Comparison of ENCODE assay signal across 1 cellular context in the genomic region with DNA sequence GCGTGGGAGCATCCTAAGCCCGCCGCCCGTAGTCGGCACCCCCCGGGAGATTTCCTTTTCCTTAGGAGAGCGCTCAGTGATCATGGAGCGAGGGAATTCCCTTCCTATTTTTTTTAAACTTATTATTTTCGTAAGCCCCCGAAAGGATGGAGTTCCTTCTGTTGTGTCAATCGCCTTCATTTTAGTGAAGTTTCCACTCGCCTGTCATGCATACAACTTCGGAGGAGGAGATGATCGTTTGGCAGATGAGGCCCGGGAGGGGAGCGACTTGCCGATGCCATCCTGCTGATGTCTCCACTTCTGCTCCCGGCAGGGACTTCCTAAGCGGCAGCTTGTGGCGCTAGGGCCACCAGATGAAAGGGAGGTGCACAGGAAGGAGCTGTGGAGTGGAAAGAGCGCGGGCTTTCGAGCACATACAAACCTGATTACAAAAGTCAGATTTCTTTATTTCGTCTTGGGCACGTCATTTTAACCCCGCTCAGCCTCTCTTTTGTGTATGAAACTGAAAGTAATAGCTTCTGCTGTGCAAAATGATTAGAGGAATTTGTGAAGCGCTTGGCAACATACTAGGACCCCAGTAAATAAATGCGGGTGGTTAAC.
TF ChIP-seq lines count a peak whose summit lies in the region.

A gene with protein sequence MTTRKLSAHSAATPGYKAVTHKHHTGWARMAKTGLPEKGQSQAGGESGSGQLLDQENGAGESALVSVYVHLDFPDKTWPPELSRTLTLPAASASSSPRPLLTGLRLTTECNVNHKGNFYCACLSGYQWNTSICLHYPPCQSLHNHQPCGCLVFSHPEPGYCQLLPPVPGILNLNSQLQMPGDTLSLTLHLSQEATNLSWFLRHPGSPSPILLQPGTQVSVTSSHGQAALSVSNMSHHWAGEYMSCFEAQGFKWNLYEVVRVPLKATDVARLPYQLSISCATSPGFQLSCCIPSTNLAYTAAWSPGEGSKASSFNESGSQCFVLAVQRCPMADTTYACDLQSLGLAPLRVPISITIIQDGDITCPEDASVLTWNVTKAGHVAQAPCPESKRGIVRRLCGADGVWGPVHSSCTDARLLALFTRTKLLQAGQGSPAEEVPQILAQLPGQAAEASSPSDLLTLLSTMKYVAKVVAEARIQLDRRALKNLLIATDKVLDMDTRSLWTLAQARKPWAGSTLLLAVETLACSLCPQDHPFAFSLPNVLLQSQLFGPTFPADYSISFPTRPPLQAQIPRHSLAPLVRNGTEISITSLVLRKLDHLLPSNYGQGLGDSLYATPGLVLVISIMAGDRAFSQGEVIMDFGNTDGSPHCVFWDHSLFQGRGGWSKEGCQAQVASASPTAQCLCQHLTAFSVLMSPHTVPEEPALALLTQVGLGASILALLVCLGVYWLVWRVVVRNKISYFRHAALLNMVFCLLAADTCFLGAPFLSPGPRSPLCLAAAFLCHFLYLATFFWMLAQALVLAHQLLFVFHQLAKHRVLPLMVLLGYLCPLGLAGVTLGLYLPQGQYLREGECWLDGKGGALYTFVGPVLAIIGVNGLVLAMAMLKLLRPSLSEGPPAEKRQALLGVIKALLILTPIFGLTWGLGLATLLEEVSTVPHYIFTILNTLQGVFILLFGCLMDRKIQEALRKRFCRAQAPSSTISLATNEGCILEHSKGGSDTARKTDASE (minus strand): TSS at position 336 of the 600 bp plus-strand sequence. CDS start 555 bp downstream, outside the sequence.

TF ChIP-seq in HepG2, 621 proteins besides CTCF, POLR2A, EP300 and RAD21 (continued from another document):
- TF ChIP-seq ZNF326 (CRISPR knock-in tag; IDR thresholded peaks at IDR 0.05; ENCODE audit: borderline replicate concordance), result no peak
- TF ChIP-seq, protein P1, sequence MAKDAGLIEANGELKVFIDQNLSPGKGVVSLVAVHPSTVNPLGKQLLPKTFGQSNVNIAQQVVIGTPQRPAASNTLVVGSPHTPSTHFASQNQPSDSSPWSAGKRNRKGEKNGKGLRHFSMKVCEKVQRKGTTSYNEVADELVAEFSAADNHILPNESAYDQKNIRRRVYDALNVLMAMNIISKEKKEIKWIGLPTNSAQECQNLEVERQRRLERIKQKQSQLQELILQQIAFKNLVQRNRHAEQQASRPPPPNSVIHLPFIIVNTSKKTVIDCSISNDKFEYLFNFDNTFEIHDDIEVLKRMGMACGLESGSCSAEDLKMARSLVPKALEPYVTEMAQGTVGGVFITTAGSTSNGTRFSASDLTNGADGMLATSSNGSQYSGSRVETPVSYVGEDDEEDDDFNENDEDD (CRISPR knock-in tag; IDR thresholded peaks at IDR 0.05; ENCODE audit: borderline replicate concordance), result no peak
- TF ChIP-seq ZNF335 (CRISPR knock-in tag; IDR thresholded peaks at IDR 0.05), result no peak
- no peak for TF ChIP-seq HOXA3 (CRISPR knock-in tag; IDR thresholded peaks at IDR 0.05)
- TF ChIP-seq IKZF1 (IDR thresholded peaks at IDR 0.05), result no peak
- TF ChIP-seq GATAD2A (CRISPR knock-in tag; IDR thresholded peaks at IDR 0.05), result peak; percentile 42; the same call in 1 of the 2 replicates
- TF ChIP-seq JARID2 (CRISPR knock-in tag; IDR thresholded peaks at IDR 0.05; ENCODE audit: insufficient replicate concordance), result no peak
- TF ChIP-seq ZBTB21 (CRISPR knock-in tag; IDR thresholded peaks at IDR 0.05), result no peak
- 0 out of 2 replicates have a peak, but pooled peaks have one; percentile 15 for TF ChIP-seq NAIF1 (CRISPR knock-in tag; IDR thresholded peaks at IDR 0.05; ENCODE audit: borderline replicate concordance)
- TF ChIP-seq, protein P2, sequence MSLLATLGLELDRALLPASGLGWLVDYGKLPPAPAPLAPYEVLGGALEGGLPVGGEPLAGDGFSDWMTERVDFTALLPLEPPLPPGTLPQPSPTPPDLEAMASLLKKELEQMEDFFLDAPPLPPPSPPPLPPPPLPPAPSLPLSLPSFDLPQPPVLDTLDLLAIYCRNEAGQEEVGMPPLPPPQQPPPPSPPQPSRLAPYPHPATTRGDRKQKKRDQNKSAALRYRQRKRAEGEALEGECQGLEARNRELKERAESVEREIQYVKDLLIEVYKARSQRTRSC (CRISPR knock-in tag; IDR thresholded peaks at IDR 0.05; ENCODE audit: low read depth), result no peak
- TF ChIP-seq, protein P3, sequence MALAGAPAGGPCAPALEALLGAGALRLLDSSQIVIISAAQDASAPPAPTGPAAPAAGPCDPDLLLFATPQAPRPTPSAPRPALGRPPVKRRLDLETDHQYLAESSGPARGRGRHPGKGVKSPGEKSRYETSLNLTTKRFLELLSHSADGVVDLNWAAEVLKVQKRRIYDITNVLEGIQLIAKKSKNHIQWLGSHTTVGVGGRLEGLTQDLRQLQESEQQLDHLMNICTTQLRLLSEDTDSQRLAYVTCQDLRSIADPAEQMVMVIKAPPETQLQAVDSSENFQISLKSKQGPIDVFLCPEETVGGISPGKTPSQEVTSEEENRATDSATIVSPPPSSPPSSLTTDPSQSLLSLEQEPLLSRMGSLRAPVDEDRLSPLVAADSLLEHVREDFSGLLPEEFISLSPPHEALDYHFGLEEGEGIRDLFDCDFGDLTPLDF (CRISPR knock-in tag; IDR thresholded peaks at IDR 0.05), result peak; percentile 1; the same call in 1 of the 2 replicates
